ENCODE assay signal across 3 cellular contexts in the genomic region with DNA sequence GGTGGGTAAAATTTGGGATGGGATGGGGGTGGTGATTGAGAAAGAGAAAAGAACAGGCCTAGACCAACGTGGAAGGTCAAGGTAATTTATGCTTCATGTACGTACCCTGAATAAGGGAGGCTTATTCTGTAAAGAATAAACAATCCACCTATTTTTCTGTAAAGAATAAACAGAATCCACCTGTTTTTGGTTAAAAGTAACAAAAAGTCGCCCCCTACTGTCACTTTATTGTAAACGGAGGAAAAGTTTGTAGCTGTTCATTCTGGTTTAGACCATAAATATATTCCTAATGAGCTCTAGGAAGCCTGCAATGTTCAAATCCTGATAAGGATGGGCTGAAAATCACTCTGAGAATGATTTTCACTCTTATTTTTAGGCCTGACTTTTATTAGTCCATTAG.
TF ChIP-seq lines count a peak whose summit lies in the region.

No MANE protein-coding gene starts in this region.

TF ChIP-seq in Ishikawa, 13 proteins besides CTCF, POLR2A, EP300 and RAD21:
- TF ChIP-seq CREB1 (IDR thresholded peaks at IDR 0.05; ENCODE audit: low read depth) = no peak

TF ChIP-seq in K562, 482 proteins besides CTCF, POLR2A, EP300 and RAD21:
- TF ChIP-seq, protein P1, sequence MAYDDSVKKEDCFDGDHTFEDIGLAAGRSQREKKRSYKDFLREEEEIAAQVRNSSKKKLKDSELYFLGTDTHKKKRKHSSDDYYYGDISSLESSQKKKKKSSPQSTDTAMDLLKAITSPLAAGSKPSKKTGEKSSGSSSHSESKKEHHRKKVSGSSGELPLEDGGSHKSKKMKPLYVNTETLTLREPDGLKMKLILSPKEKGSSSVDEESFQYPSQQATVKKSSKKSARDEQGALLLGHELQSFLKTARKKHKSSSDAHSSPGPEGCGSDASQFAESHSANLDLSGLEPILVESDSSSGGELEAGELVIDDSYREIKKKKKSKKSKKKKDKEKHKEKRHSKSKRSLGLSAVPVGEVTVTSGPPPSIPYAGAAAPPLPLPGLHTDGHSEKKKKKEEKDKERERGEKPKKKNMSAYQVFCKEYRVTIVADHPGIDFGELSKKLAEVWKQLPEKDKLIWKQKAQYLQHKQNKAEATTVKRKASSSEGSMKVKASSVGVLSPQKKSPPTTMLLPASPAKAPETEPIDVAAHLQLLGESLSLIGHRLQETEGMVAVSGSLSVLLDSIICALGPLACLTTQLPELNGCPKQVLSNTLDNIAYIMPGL (CRISPR knock-in tag; IDR thresholded peaks at IDR 0.05) = no peak
- TF ChIP-seq ZNF696 (CRISPR knock-in tag; conservative IDR thresholded peaks at IDR 0.05) (no peak), SMC3 (conservative IDR thresholded peaks at IDR 0.05; ENCODE audit: insufficient read depth, low read depth, low read length) (0 out of 2 replicates have a peak, but pooled peaks have one; percentile 35)
- TF ChIP-seq, protein P2, sequence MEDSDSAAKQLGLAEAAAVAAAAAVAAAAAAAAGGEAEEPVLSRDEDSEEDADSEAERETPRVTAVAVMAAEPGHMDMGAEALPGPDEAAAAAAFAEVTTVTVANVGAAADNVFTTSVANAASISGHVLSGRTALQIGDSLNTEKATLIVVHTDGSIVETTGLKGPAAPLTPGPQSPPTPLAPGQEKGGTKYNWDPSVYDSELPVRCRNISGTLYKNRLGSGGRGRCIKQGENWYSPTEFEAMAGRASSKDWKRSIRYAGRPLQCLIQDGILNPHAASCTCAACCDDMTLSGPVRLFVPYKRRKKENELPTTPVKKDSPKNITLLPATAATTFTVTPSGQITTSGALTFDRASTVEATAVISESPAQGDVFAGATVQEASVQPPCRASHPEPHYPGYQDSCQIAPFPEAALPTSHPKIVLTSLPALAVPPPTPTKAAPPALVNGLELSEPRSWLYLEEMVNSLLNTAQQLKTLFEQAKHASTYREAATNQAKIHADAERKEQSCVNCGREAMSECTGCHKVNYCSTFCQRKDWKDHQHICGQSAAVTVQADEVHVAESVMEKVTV (CRISPR knock-in tag; IDR thresholded peaks at IDR 0.05) = peak; percentile 61

TF ChIP-seq in HEK293T, 16 proteins besides CTCF, POLR2A, EP300 and RAD21:
- TF ChIP-seq SP1 (IDR thresholded peaks at IDR 0.05) (no peak), NFRKB (IDR thresholded peaks at IDR 0.05) (no peak), L3MBTL2 (conservative IDR thresholded peaks at IDR 0.05) (no peak)
TF ChIP-seq in HEK293T: peak in this region for 0.
